21 cellular contexts compared by ENCODE assay signal in genomic region chr9:116907989-116908388, GRCh38.
"Had no signal": no experiment of that assay in that cellular context is flagged by ENCODE, and none has a peak within 500 bp of the region (broad histone marks: within the 10 kb centered on the region; RNA-seq: fewer than 3 reads in every experiment).

No MANE protein-coding gene starts in this region.

- H3K27me3 ChIP-seq: left lung, ovary, right atrium auricular region, spleen, suprapubic skin, tibial artery, upper lobe of right lung had no signal

- H3K36me3 ChIP-seq: left lung, lower lobe of right lung, ovary, right atrium auricular region, spleen, suprapubic skin, thoracic aorta, tibial artery, upper lobe of right lung had no signal

- ATAC-seq: left colon; left lung; lower lobe of right lung; naive thymus-derived CD8-positive, alpha-beta T cell; sciatic nerve; stimulated activated effector memory CD8-positive, alpha-beta T cell treated with anti-CD3 and anti-CD28 coated beads, Interleukin-12 subunit alpha, Interleukin-12 subunit beta, amount 100 ng/mL, for 72 hours; upper lobe of right lung had no signal

- DNase-seq: hippocampal formation; kidney; left colon; left lung; lower lobe of right lung; mammary epithelial cell; mesenchymal stem cell; naive thymus-derived CD8-positive, alpha-beta T cell; ovary; small intestine; spleen; stimulated activated CD4-positive, alpha-beta T cell treated with anti-CD3 and anti-CD28 coated beads, Interleukin-4, amount 100 ng/mL, for 24 hours; stimulated activated naive CD4-positive, alpha-beta T cell; tibial artery; trophoblast cell; upper lobe of right lung had no signal

- H3K4me1 ChIP-seq: left lung, lower lobe of right lung, right atrium auricular region, spleen, suprapubic skin, tibial artery, upper lobe of right lung had no signal

- H3K27ac ChIP-seq: left lung, lower lobe of right lung, ovary, right atrium auricular region, spleen, suprapubic skin, thoracic aorta, tibial artery, upper lobe of right lung had no signal

- H3K4me3 ChIP-seq: left lung, lower lobe of right lung, ovary, right atrium auricular region, spleen, suprapubic skin, thoracic aorta, tibial artery, upper lobe of right lung had no signal

- H3K9me3 ChIP-seq: left lung, lower lobe of right lung, ovary, right atrium auricular region, spleen, suprapubic skin, thoracic aorta, tibial artery, upper lobe of right lung had no signal
